Comparison of ENCODE assay signal across 8 cellular contexts in the genomic region with DNA sequence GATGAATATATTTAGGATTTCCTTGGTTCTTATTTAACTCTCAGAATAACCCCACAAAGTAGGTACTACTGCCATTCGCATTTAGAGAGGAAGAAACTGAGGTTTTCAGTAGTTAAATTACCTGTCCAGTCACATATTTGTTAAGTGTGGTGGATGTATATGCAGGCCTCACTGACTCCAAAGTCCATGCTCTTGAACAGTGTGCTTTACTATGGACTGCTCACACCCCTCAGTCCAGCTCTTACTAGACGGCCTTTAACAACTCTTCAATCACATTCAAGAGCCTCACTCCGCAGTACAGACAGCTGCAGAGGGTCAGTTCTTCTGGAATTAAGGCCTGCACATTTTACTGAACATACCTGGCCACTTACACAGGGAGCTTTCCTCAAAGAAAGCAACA.
"Had no signal": no experiment of that assay in that cellular context is flagged by ENCODE, and none has a peak within 500 bp of the region (broad histone marks: within the 10 kb centered on the region; RNA-seq: fewer than 3 reads in every experiment).

No MANE protein-coding gene starts in this region.

- H3K4me3 ChIP-seq: GM12878 had no signal

- FAIRE-seq: G401.6, GM12878, GM12891, GM12892, GM18507, GM19239 had no signal

- DNase-seq: GDM1, GF-D8 had no signal

- ATAC-seq: GM12878 had no signal
